Comparison of ENCODE assay signal across 22 cellular contexts in the genomic region with DNA sequence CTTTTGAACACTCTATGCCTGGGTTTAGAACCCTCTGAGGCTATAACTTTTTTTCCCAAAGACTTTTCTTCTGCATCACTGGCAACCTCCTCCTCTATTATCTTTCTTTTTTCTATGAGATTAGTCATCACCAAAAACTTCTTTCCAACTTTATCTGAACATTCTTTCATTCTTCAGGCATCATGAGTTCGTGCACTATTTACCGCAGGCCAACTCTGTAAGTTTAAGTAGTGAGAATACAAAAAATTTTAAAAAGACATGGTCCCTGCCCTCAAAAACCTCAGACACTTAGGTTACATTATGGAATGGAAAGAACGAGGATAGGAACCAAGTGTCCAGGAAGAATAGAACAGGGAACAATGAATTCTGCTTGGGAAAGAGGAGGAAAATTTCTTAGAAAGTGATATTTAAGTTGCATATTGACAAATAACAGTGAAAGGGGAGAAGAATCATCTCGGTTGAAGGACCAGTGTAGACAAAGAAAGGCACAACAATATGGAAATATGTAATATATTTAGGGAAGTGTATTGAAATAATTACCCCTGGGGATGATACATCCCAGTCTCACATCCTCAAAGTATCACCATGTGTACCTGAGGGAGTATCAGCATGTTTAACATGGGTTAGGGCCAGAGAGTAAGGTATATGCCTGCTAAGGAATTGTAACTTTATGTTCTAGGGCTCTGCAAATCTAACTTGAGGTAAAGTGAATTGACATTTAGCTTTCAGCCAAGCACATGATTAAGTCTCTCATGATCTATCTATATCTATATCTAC.
DNase-seq lines count a peak whose midpoint lies in the region; ATAC-seq and TF ChIP-seq lines count a peak whose summit lies in the region.
"Had no signal": no experiment of that assay in that cellular context is flagged by ENCODE, and none has a peak within 500 bp of the region (broad histone marks: within the 10 kb centered on the region; RNA-seq: fewer than 3 reads in every experiment).

No MANE protein-coding gene starts in this region.

- ATAC-seq in activated B cell treated with CpG ODN at 0.5 μM for 24 hours (ENCODE audit: low read depth) = peak; percentile 42
- ATAC-seq: heart right ventricle had no signal

- no peaks in the 10 kb centered on the region for H3K9me3 ChIP-seq in WERI-Rb-1 (ENCODE audit: severe bottlenecking)
- H3K9me3 ChIP-seq: heart right ventricle had no signal

- H3K36me3 Mint-ChIP-seq in activated B cell treated with CpG ODN at 0.5 μM for 24 hours (ENCODE audit: low read depth) = no peaks in the 10 kb centered on the region
- H3K36me3 Mint-ChIP-seq: brain had no signal

- H3K27me3 ChIP-seq in WERI-Rb-1 (ENCODE audit: insufficient read depth, low read depth, severe bottlenecking) = no peaks in the 10 kb centered on the region
- H3K27me3 ChIP-seq: heart right ventricle had no signal

- H3K4me1 Mint-ChIP-seq in activated B cell treated with CpG ODN at 0.5 μM for 24 hours = peaks cover 23% of the 10 kb centered on the region

- H3K4me3 ChIP-seq in WERI-Rb-1 (ENCODE audit: low read depth, low read length) = no peak overlapping the region
- H3K4me3 ChIP-seq: heart right ventricle had no signal

- TF ChIP-seq CTCF in activated B cell treated with CpG ODN at 0.5 μM for 24 hours (IDR thresholded peaks at IDR 0.05) (no peak), WERI-Rb-1 (IDR thresholded peaks at IDR 0.05; ENCODE audit: low read depth, low read length) (no peak)

- no peaks in the 10 kb centered on the region for H3K27me3 Mint-ChIP-seq in activated B cell treated with CpG ODN at 0.5 μM for 24 hours
- H3K27me3 Mint-ChIP-seq: brain had no signal

- intact Hi-C loops in activated B cell treated with CpG ODN at 0.5 μM for 24 hours (cut with micrococcal nuclease) = loop anchor here (5.0 kb wide), 1 partner anchor 196 kb away; a partner anchor contains a TSS

- H3K27ac Mint-ChIP-seq in activated B cell treated with CpG ODN at 0.5 μM for 24 hours = no peak overlapping the region
- H3K27ac Mint-ChIP-seq: CD4-positive, alpha-beta T cell had no signal

- CTCF ChIA-PET in activated B cell treated with CpG ODN at 0.5 μM for 24 hours (lab: Charles Lee) = no interaction called here

- H3K27ac ChIP-seq in WERI-Rb-1 = no peak overlapping the region
- H3K27ac ChIP-seq: epithelial cell of prostate, heart right ventricle had no signal

- DNase-seq in NOMO-1 treated with DMSO at 0.1 percent for 48 hours (lab: John Stamatoyannopoulos, UW; ENCODE audit: unreplicated experiment) = peak; percentile 27
- no peak for DNase-seq in NOMO-1 treated with dmso at 0.1 percent for 144 hours (lab: John Stamatoyannopoulos, UW; ENCODE audit: unreplicated experiment)
- no peak for DNase-seq in activated B cell treated with CpG ODN at 0.5 μM for 24 hours
- peak; percentile 81 for DNase-seq in glomerular visceral epithelial cell (ENCODE audit: extremely low spot score)
- DNase-seq in WERI-Rb-1 = no peak
- no peak for DNase-seq in NCI-H2196 treated with DMSO at 0.1 percent for 48 hours (lab: John Stamatoyannopoulos, UW; ENCODE audit: unreplicated experiment)
- DNase-seq in activated CD4-positive, alpha-beta T cell treated with anti-CD3 and anti-CD28 coated beads, Interleukin-2, amount 50 U/mL, for 4 hours = no peak
- no peak for DNase-seq in D341Med (ENCODE audit: low spot score)
- DNase-seq: 8988T; activated CD4-positive, alpha-beta T cell treated with anti-CD3 and anti-CD28 coated beads for 4 hours; CD4-positive, alpha-beta T cell; dermis blood vessel endothelial cell; DMS79; heart right ventricle; Kasumi-1; mammary epithelial cell; NCI-H1436 treated with DMSO at 0.1 percent for 48 hours; NCI-H446; stimulated activated naive CD4-positive, alpha-beta T cell treated with Interleukin-2 at 50 U/mL for 16 hours had no signal

- H3K9me3 Mint-ChIP-seq in activated B cell treated with CpG ODN at 0.5 μM for 24 hours = no peaks in the 10 kb centered on the region
- H3K9me3 Mint-ChIP-seq: brain; CD4-positive, alpha-beta T cell; nephron had no signal

- H3K4me3 Mint-ChIP-seq in activated B cell treated with CpG ODN at 0.5 μM for 24 hours = no peak overlapping the region
- H3K4me3 Mint-ChIP-seq: brain; CD4-positive, alpha-beta T cell; nephron had no signal

- H3K36me3 ChIP-seq in WERI-Rb-1 = no peaks in the 10 kb centered on the region
- H3K36me3 ChIP-seq: heart right ventricle had no signal

- POLR2A ChIA-PET in activated B cell treated with CpG ODN at 0.5 μM for 24 hours (lab: Charles Lee) = no interaction called here

Comparison
In these comparisons a context has a peak if more than half of its experiments do, and no peak if none do; other contexts are left out.
1. DNase-seq: peak in NOMO-1 treated with DMSO at 0.1 percent for 48 hours (single experiment) and glomerular visceral epithelial cell (single experiment); none in NOMO-1 treated with dmso at 0.1 percent for 144 hours (single experiment), activated B cell treated with CpG ODN at 0.5 μM for 24 hours (single experiment), WERI-Rb-1 (single experiment), NCI-H2196 treated with DMSO at 0.1 percent for 48 hours (single experiment), activated CD4-positive, alpha-beta T cell treated with anti-CD3 and anti-CD28 coated beads, Interleukin-2, amount 50 U/mL, for 4 hours (0 of 2) and D341Med (single experiment).